1 cellular context compared by ENCODE assay signal in the genomic region with DNA sequence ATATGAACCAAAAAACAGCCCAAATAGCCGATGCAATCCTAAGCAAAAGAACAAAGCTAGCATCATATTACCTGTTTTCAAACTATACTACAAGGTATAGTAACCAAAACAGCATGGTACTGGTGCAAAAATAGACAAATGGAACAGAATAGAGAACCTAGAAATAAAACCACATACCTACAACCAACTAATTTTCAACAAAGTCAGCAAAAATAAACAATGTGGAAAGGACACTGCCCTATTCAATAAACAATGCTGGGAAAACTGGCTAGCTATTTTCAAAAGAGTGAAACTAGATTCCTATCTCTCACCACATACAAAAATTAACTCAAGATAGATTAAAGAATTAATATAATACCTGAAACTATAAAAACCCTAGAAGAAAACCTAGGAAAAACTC.
TF ChIP-seq lines count a peak whose summit lies in the region.

No MANE protein-coding gene starts in this region.

TF ChIP-seq in HepG2, 621 proteins besides CTCF, POLR2A, EP300 and RAD21 (continued from another document):
- TF ChIP-seq, protein P1, sequence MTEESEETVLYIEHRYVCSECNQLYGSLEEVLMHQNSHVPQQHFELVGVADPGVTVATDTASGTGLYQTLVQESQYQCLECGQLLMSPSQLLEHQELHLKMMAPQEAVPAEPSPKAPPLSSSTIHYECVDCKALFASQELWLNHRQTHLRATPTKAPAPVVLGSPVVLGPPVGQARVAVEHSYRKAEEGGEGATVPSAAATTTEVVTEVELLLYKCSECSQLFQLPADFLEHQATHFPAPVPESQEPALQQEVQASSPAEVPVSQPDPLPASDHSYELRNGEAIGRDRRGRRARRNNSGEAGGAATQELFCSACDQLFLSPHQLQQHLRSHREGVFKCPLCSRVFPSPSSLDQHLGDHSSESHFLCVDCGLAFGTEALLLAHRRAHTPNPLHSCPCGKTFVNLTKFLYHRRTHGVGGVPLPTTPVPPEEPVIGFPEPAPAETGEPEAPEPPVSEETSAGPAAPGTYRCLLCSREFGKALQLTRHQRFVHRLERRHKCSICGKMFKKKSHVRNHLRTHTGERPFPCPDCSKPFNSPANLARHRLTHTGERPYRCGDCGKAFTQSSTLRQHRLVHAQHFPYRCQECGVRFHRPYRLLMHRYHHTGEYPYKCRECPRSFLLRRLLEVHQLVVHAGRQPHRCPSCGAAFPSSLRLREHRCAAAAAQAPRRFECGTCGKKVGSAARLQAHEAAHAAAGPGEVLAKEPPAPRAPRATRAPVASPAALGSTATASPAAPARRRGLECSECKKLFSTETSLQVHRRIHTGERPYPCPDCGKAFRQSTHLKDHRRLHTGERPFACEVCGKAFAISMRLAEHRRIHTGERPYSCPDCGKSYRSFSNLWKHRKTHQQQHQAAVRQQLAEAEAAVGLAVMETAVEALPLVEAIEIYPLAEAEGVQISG (CRISPR knock-in tag; IDR thresholded peaks at IDR 0.05), result no peak
- TF ChIP-seq RELA (CRISPR knock-in tag; IDR thresholded peaks at IDR 0.05) (no peak), ZNF678 (CRISPR knock-in tag; IDR thresholded peaks at IDR 0.05) (no peak)
